ENCODE assay signal across 27 cellular contexts in genomic region chr1:22238356-22239224, GRCh38.
DNase-seq lines count a peak whose midpoint lies in the region; ATAC-seq, FAIRE-seq and TF ChIP-seq lines count a peak whose summit lies in the region.
"Had no signal": no experiment of that assay in that cellular context is flagged by ENCODE, and none has a peak within 500 bp of the region (broad histone marks: within the 10 kb centered on the region; RNA-seq: fewer than 3 reads in every experiment).

No MANE protein-coding gene starts in this region.

- H2BK15ac ChIP-seq in mesenchymal stem cell (ENCODE audit: low read depth, poor library complexity, severe bottlenecking) = no peak overlapping the region

- H3K4me1 Mint-ChIP-seq in stimulated activated memory B cell treated with anti-CD40 and anti-IgM and Interleukin-4, amounts not matched to agents 10 μg/mL and 1 μg/mL and 100 μg/mL, for 72 hours = no peaks in the 10 kb centered on the region
- H3K4me1 Mint-ChIP-seq: CD4-positive, alpha-beta memory T cell had no signal

- H2BK5ac ChIP-seq in mesenchymal stem cell (ENCODE audit: low read depth, low read length, poor library complexity, severe bottlenecking) = no peak overlapping the region

- H3K27me3 Mint-ChIP-seq in stimulated activated memory B cell treated with anti-CD40 and anti-IgM and Interleukin-4, amounts not matched to agents 10 μg/mL and 1 μg/mL and 100 μg/mL, for 72 hours = peaks cover 47% of the 10 kb centered on the region

- H2AK5ac ChIP-seq in mesenchymal stem cell (ENCODE audit: low read length, severe bottlenecking) = no peak overlapping the region

- no peak for TF ChIP-seq CTCF in bronchial epithelial cell (IDR thresholded peaks at IDR 0.05; ENCODE audit: insufficient read depth, low read length, severe bottlenecking)
- TF ChIP-seq CTCF in adrenal gland (IDR thresholded peaks at IDR 0.05) = no peak
- TF ChIP-seq CTCF in GM10266 (IDR thresholded peaks at IDR 0.05; ENCODE audit: control insufficient read depth, insufficient read depth, low read depth, missing control alignments) = no peak

- H2AFZ ChIP-seq in mesenchymal stem cell (ENCODE audit: low read depth, low read length) = no peak overlapping the region

- TF ChIP-seq POLR2A in adrenal gland (IDR thresholded peaks at IDR 0.05) = no peak

- DNase-seq in bronchial epithelial cell (ENCODE audit: low read depth) (peak; percentile 22), mesenchymal stem cell (no peak), activated T-cell treated with anti-CD3 and anti-CD28 coated beads for 4 hours (no peak), adrenal gland (no peak), DMS53 treated with DMSO at 0.1 percent for 48 hours (lab: John Stamatoyannopoulos, UW; ENCODE audit: unreplicated experiment) (no peak), GM10266 (ENCODE audit: extremely low spot score) (no peak)
- DNase-seq: C1 segment of cervical spinal cord; CD4-positive, alpha-beta memory T cell; COR-L47; DMS53; KBM-7; MG63; NCI-H146; NCI-H2029; NCI-H446 treated with DMSO at 0.1 percent for 48 hours; NCI-H526; NCI-H82; NK-92 treated with Interleukin-12 subunit alpha and Interleukin-12 subunit beta, amount 100 ng/mL, for 24 hours; PC-3 had no signal

- H3K9ac ChIP-seq in mesenchymal stem cell (ENCODE audit: low read length) = no peak overlapping the region

- no peak overlapping the region for H3K14ac ChIP-seq in mesenchymal stem cell (ENCODE audit: low read length in 2 of 2)

- no peaks in the 10 kb centered on the region for H3K36me3 Mint-ChIP-seq in stimulated activated memory B cell treated with anti-CD40 and anti-IgM and Interleukin-4, amounts not matched to agents 10 μg/mL and 1 μg/mL and 100 μg/mL, for 72 hours
- H3K36me3 Mint-ChIP-seq: CD4-positive, alpha-beta memory T cell had no signal

- H4K8ac ChIP-seq in mesenchymal stem cell (ENCODE audit: low read length) = peak overlapping the region; percentile 22

- H3K9me3 Mint-ChIP-seq in stimulated activated memory B cell treated with anti-CD40 and anti-IgM and Interleukin-4, amounts not matched to agents 10 μg/mL and 1 μg/mL and 100 μg/mL, for 72 hours = no peaks in the 10 kb centered on the region
- H3K9me3 Mint-ChIP-seq: CD4-positive, alpha-beta memory T cell had no signal

- H2BK120ac ChIP-seq in mesenchymal stem cell (ENCODE audit: low read depth, low read length) = no peak overlapping the region

- no peak overlapping the region for H3K4me3 Mint-ChIP-seq in stimulated activated memory B cell treated with anti-CD40 and anti-IgM and Interleukin-4, amounts not matched to agents 10 μg/mL and 1 μg/mL and 100 μg/mL, for 72 hours
- H3K4me3 Mint-ChIP-seq: CD4-positive, alpha-beta memory T cell had no signal

- H3K79me1 ChIP-seq in mesenchymal stem cell (replicated peaks; ENCODE audit: low read length, poor library complexity, severe bottlenecking) = no peaks in the 10 kb centered on the region

- 56 to 67% methylated on average over 26 of the region's 26 CpGs for WGBS in esophagus, 2 donors
- WGBS in mesenchymal stem cell = 97% methylated on average over 24 of the region's 26 CpGs
- 93 to 96% (median 94%) methylated on average over 26 of the region's 26 CpGs for WGBS in adrenal gland, 4 donors

- H3K4me1 ChIP-seq in esophagus (ENCODE audit: control insufficient read depth in 2 of 2, insufficient read depth in 2 of 2, low read length in 1 of 2) (peaks cover 8 to 29% of the 10 kb centered on the region in 2 donors), mesenchymal stem cell (ENCODE audit: control insufficient read depth, insufficient read depth, low read depth, low read length) (no peaks in the 10 kb centered on the region), adrenal gland (replicated peaks in 1 of 2) (peaks cover 3% of the 10 kb centered on the region in 2 donors)
- H3K4me1 ChIP-seq: A549, SJSA1 had no signal

- no peak overlapping the region for H3K4ac ChIP-seq in mesenchymal stem cell (ENCODE audit: low read depth in 1 of 2, low read length in 2 of 2)

- H3K23ac ChIP-seq in mesenchymal stem cell (ENCODE audit: low read length in 2 of 2) = no peak overlapping the region

- no peak overlapping the region for H3K27ac Mint-ChIP-seq in stimulated activated memory B cell treated with anti-CD40 and anti-IgM and Interleukin-4, amounts not matched to agents 10 μg/mL and 1 μg/mL and 100 μg/mL, for 72 hours
- H3K27ac Mint-ChIP-seq: CD4-positive, alpha-beta memory T cell had no signal

- H3K4me3 ChIP-seq in bronchial epithelial cell (ENCODE audit: low read depth, low read length) (no peak overlapping the region), esophagus (ENCODE audit: low read depth in 1 of 2, low read length in 2 of 2) (no peak overlapping the region), mesenchymal stem cell (ENCODE audit: insufficient read depth in 1 of 2, low read depth in 1 of 2, low read length in 2 of 2) (no peak overlapping the region), adrenal gland (no peak overlapping the region)
- H3K4me3 ChIP-seq: A549, GM12878, MG63, SJSA1 had no signal

- peak overlapping the region; percentile 62 to 83 for H3K27ac ChIP-seq in esophagus (ENCODE audit: low read depth in 2 of 2, low read length in 1 of 2)
- H3K27ac ChIP-seq in mesenchymal stem cell (ENCODE audit: low read length, poor library complexity, severe bottlenecking) = no peak overlapping the region
- H3K27ac ChIP-seq in adrenal gland = no peak overlapping the region
- H3K27ac ChIP-seq: A549, SJSA1 had no signal

- peak; percentile 3 for ATAC-seq in stimulated activated memory B cell treated with anti-CD40 and anti-IgM and Interleukin-4, amounts not matched to agents 10 μg/mL and 1 μg/mL and 100 μg/mL, for 72 hours
- ATAC-seq: A549, GM12878, HCT116, PC-3, Right ventricle myocardium inferior had no signal

- no peak overlapping the region for H3K4me2 ChIP-seq in mesenchymal stem cell (ENCODE audit: low read length, poor library complexity, severe bottlenecking)
- H3K4me2 ChIP-seq: A549 had no signal

- peaks cover 2% of the 10 kb centered on the region for H3K27me3 ChIP-seq in bronchial epithelial cell (ENCODE audit: control insufficient read depth, insufficient read depth, low read length)
- H3K27me3 ChIP-seq in esophagus (ENCODE audit: control insufficient read depth in 1 of 2, insufficient read depth in 2 of 2, low read length in 2 of 2) = no peaks in the 10 kb centered on the region
- peaks cover 46 to 58% of the 10 kb centered on the region in 2 experiments for H3K27me3 ChIP-seq in mesenchymal stem cell (ENCODE audit: control insufficient read depth in 1 of 2, insufficient read depth in 1 of 2, low read length in 2 of 2)
- H3K27me3 ChIP-seq in adrenal gland = no peaks in the 10 kb centered on the region
- H3K27me3 ChIP-seq: MG63 had no signal

- no peak overlapping the region for H3K18ac ChIP-seq in mesenchymal stem cell (ENCODE audit: low read depth in 1 of 2, low read length in 2 of 2)

- no peak overlapping the region for H2BK12ac ChIP-seq in mesenchymal stem cell (ENCODE audit: low read length in 2 of 2)

- no peaks in the 10 kb centered on the region for H3K9me3 ChIP-seq in esophagus (ENCODE audit: control insufficient read depth in 2 of 2, insufficient read depth in 1 of 2, low read depth in 1 of 2, low read length in 1 of 2)
- no peaks in the 10 kb centered on the region for H3K9me3 ChIP-seq in mesenchymal stem cell (ENCODE audit: control insufficient read depth, low read length)
- no peaks in the 10 kb centered on the region for H3K9me3 ChIP-seq in adrenal gland (replicated peaks in 1 of 3)
- H3K9me3 ChIP-seq: A549, MG63, SJSA1 had no signal

- intact Hi-C loops in adrenal gland (cut with DNase I) = no loop called here

- FAIRE-seq in bronchial epithelial cell (lab: Jason Lieb, UNC) = peak; percentile 93
- FAIRE-seq: A549, G401.6, GM12878 had no signal

- peak overlapping the region; percentile 25 for H4K91ac ChIP-seq in mesenchymal stem cell (ENCODE audit: low read length)

- H3K36me3 ChIP-seq in bronchial epithelial cell (ENCODE audit: control insufficient read depth, insufficient read depth, low read length) (no peaks in the 10 kb centered on the region), esophagus (ENCODE audit: control insufficient read depth in 2 of 2, insufficient read depth in 2 of 2, low read length in 1 of 2) (no peaks in the 10 kb centered on the region), mesenchymal stem cell (ENCODE audit: control insufficient read depth in 1 of 2, insufficient read depth in 2 of 2, low read depth in 1 of 2, low read length in 2 of 2) (no peaks in the 10 kb centered on the region), adrenal gland (replicated peaks in 1 of 2) (no peaks in the 10 kb centered on the region)
- H3K36me3 ChIP-seq: MG63, SJSA1 had no signal

Comparison
In these comparisons a context has a peak if more than half of its experiments do, and no peak if none do; other contexts are left out.
1. H3K27ac ChIP-seq: peak in esophagus (2 of 2); none in mesenchymal stem cell (single experiment) and adrenal gland (0 of 5).